In the genomic region with DNA sequence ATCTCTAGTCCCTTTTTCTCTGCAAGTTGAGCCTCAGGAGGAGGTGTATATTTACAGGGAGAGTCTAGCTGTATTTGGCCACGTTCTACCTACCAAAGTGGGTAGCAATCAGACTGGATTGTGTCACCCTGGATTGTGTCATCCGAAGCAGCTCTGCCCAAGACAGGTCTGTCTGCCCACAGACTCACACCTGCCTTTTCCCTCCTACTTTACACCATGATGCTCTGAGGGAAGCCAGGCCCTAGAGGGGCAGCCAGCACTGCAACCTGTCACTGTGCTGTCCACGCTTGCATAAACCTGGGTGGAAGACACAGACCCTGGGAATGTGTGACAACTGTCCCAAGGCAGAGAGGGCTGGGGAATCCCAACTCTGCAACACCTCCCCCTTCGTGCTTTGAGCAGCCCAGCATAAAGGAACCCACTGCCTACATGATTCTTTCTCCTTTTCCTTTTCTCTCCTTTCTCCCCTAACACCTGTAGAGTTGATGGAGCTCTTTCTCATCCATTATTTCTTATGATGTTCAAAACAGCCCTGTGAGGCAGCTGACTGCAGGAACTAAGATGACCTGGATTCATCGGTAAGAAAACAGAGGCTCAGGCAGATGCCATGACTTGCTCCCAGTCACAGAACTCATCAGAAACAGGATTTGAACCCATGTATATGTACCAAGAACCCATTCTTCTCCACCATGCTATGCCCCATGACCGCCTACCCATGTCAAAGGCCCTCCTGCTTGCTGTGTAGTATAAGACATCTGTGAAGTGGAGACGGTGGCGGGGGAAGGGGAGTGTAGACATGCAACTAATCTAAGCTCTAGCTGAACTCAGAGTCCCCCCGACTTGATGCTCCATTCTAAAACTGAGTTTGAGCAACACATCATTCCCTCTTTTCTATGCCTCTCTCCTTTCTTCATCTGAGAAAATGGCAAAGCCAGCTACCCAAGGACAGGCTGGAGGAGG, we compare ENCODE assay signal across 9 cellular contexts. TPM values are rescaled to one million over a fixed set of nuclear protein-coding genes. Genes with fewer than 3 reads are reported as not detected.
DNase-seq lines count a peak whose midpoint lies in the region; ATAC-seq and TF ChIP-seq lines count a peak whose summit lies in the region.
"Had no signal": no experiment of that assay in that cellular context is flagged by ENCODE, and none has a peak within 500 bp of the region (broad histone marks: within the 10 kb centered on the region; RNA-seq: fewer than 3 reads in every experiment).

No MANE protein-coding gene starts in this region.

- peak; percentile 59 for ATAC-seq in stimulated activated naive CD8-positive, alpha-beta T cell treated with anti-CD3 and anti-CD28 coated beads, Interleukin-15, amount 100 ng/mL, for 72 hours
- no peak for ATAC-seq in GM21423 (IDR thresholded peaks at IDR 0.05; ENCODE audit: unreplicated experiment)

- no TSS peak for BruUV-seq in Caco-2 (replicated peaks; lab: Mats Ljungman, UMichigan)

- POLR2A ChIA-PET in Caco-2 (lab: Charles Lee), result interaction anchor here (1.5 kb wide), 1 partner anchor 29 kb away, joined by 5 read pairs; no protein-coding TSS in a partner anchor

- H3K4me1 Mint-ChIP-seq in stimulated activated naive CD8-positive, alpha-beta T cell treated with anti-CD3 and anti-CD28 coated beads, Interleukin-15, amount 100 ng/mL, for 72 hours, result peaks cover 100% of the 10 kb centered on the region
- peaks cover 26% of the 10 kb centered on the region for H3K4me1 Mint-ChIP-seq in Caco-2 (ENCODE audit: low read depth, unreplicated experiment)

- no peaks in the 10 kb centered on the region for H3K27me3 ChIP-seq in effector memory CD4-positive, alpha-beta T cell (replicated peaks; ENCODE audit: control insufficient read depth, insufficient read depth, low read length, poor library complexity, severe bottlenecking)
- no peaks in the 10 kb centered on the region for H3K27me3 ChIP-seq in brain microvascular endothelial cell (replicated peaks)
- no peaks in the 10 kb centered on the region for H3K27me3 ChIP-seq in Caco-2 (replicated peaks; ENCODE audit: control insufficient read depth, insufficient read depth, low read length)

- CTCF ChIA-PET in Caco-2 (lab: Charles Lee), result interaction anchor here (0.6 kb wide), 1 partner anchor 67 kb away, joined by 3 read pairs; no protein-coding TSS in a partner anchor

- peaks cover 97% of the 10 kb centered on the region for H3K4me1 ChIP-seq in effector memory CD4-positive, alpha-beta T cell (ENCODE audit: control insufficient read depth, insufficient read depth, low read length, poor library complexity, severe bottlenecking)
- peaks cover 21% of the 10 kb centered on the region for H3K4me1 ChIP-seq in Caco-2

- intact Hi-C loops in Caco-2 (cut with micrococcal nuclease; ENCODE audit: unreplicated experiment), result no loop called here

- H3K36me3 ChIP-seq in effector memory CD4-positive, alpha-beta T cell (ENCODE audit: control insufficient read depth, insufficient read depth, low read length), result peaks cover 5% of the 10 kb centered on the region
- no peaks in the 10 kb centered on the region for H3K36me3 ChIP-seq in brain microvascular endothelial cell (replicated peaks)
- no peaks in the 10 kb centered on the region for H3K36me3 ChIP-seq in Caco-2 (ENCODE audit: control insufficient read depth, insufficient read depth, low read length)

- peak overlapping the region; percentile 87 to 88 for H3K27ac Mint-ChIP-seq in stimulated activated naive CD8-positive, alpha-beta T cell treated with anti-CD3 and anti-CD28 coated beads, Interleukin-15, amount 100 ng/mL, for 72 hours
- H3K27ac Mint-ChIP-seq in Caco-2 (ENCODE audit: unreplicated experiment), result no peak overlapping the region

- H3K36me3 Mint-ChIP-seq in Caco-2 (ENCODE audit: insufficient read depth, unreplicated experiment), result peaks cover 9% of the 10 kb centered on the region

- peak overlapping the region; percentile 55 to 70 for H3K4me3 Mint-ChIP-seq in stimulated activated naive CD8-positive, alpha-beta T cell treated with anti-CD3 and anti-CD28 coated beads, Interleukin-15, amount 100 ng/mL, for 72 hours
- no peak overlapping the region for H3K4me3 Mint-ChIP-seq in Caco-2 (ENCODE audit: unreplicated experiment)

- H3K9me3 Mint-ChIP-seq in stimulated activated naive CD8-positive, alpha-beta T cell treated with anti-CD3 and anti-CD28 coated beads, Interleukin-15, amount 100 ng/mL, for 72 hours, result no peaks in the 10 kb centered on the region
- no peaks in the 10 kb centered on the region for H3K9me3 Mint-ChIP-seq in Caco-2 (ENCODE audit: unreplicated experiment)

- no peaks in the 10 kb centered on the region for H3K27me3 Mint-ChIP-seq in stimulated activated naive CD8-positive, alpha-beta T cell treated with anti-CD3 and anti-CD28 coated beads, Interleukin-15, amount 100 ng/mL, for 72 hours
- H3K27me3 Mint-ChIP-seq in Caco-2 (ENCODE audit: insufficient read depth, unreplicated experiment), result no peaks in the 10 kb centered on the region

- peak overlapping the region; percentile 92 for H3K27ac ChIP-seq in effector memory CD4-positive, alpha-beta T cell (ENCODE audit: insufficient read depth, low read length, poor library complexity, severe bottlenecking)
- no peak overlapping the region for H3K27ac ChIP-seq in brain microvascular endothelial cell

- no peak for TF ChIP-seq CTCF in brain microvascular endothelial cell (IDR thresholded peaks at IDR 0.05; ENCODE audit: low read depth, low read length, missing control alignments)
- TF ChIP-seq CTCF in Caco-2 (IDR thresholded peaks at IDR 0.05; ENCODE audit: insufficient read depth in 1 of 2, low read depth in 1 of 2, low read length in 1 of 2, severe bottlenecking in 1 of 2, unreplicated experiment in 1 of 2), result no peak

- no peak overlapping the region for H3K4me3 ChIP-seq in effector memory CD4-positive, alpha-beta T cell (ENCODE audit: insufficient read depth, low read depth, low read length, poor library complexity, severe bottlenecking)
- H3K4me3 ChIP-seq in brain microvascular endothelial cell (ENCODE audit: low read depth, low read length) (no peak overlapping the region), Caco-2 (ENCODE audit: low read depth, low read length) (no peak overlapping the region)

- no peaks in the 10 kb centered on the region for H3K9me3 ChIP-seq in effector memory CD4-positive, alpha-beta T cell (ENCODE audit: control insufficient read depth, low read length)
- H3K9me3 ChIP-seq in Caco-2, result no peaks in the 10 kb centered on the region

- peak; percentile 51 for DNase-seq in activated T-cell treated with anti-CD3 and anti-CD28 coated beads, Interleukin-2, amount 50 U/mL, for 1 hour
- DNase-seq in activated T-cell treated with anti-CD3 and anti-CD28 coated beads, Interleukin-2, amount 50 U/mL, for 48 hours, result no peak
- DNase-seq in T-helper 9 cell (peak; percentile 35), brain microvascular endothelial cell (no peak), Caco-2 (no peak)
- DNase-seq in effector memory CD4-positive, alpha-beta T cell, result peak in 2 of 3 donors; percentile 43 to 47
- peak in 1 of 2 donors; percentile 54 for DNase-seq in stimulated activated naive CD8-positive, alpha-beta T cell treated with anti-CD3 and anti-CD28 coated beads, Interleukin-15, amount 100 ng/mL, for 72 hours
- DNase-seq: NCI-H1417 had no signal

- in situ Hi-C loops in brain microvascular endothelial cell (cut with HindIII; ENCODE audit: low pct_ligation_motif_present, low sequenced_read_pairs), result no loop called here

RNA-seq across cellular contexts. Expression of gene ITPKB, which starts 56.0 kb away (rescaled TPM):
- total RNA-seq in Caco-2 (2022), result 4.4 and 5.2 TPM in 2 replicates

Comparison
In these comparisons a context has a peak if more than half of its experiments do, and no peak if none do; other contexts are left out.
1. DNase-seq: peak in activated T-cell treated with anti-CD3 and anti-CD28 coated beads, Interleukin-2, amount 50 U/mL, for 1 hour (single experiment), T-helper 9 cell (single experiment) and effector memory CD4-positive, alpha-beta T cell (2 of 3); none in activated T-cell treated with anti-CD3 and anti-CD28 coated beads, Interleukin-2, amount 50 U/mL, for 48 hours (0 of 2), brain microvascular endothelial cell (single experiment) and Caco-2 (0 of 2).